In genomic region chr22:43263645-43264514, GRCh38 we compare ENCODE assay signal across 8 cellular contexts.
DNase-seq lines count a peak whose midpoint lies in the region; ATAC-seq and TF ChIP-seq lines count a peak whose summit lies in the region.

No MANE protein-coding gene starts in this region.

- ATAC-seq in GM18517 (IDR thresholded peaks at IDR 0.05; ENCODE audit: unreplicated experiment): peak; percentile 55
- peak; percentile 59 for ATAC-seq in HG02973 (IDR thresholded peaks at IDR 0.05; ENCODE audit: unreplicated experiment)

- no peaks in the 10 kb centered on the region for H3K36me3 Mint-ChIP-seq in progenitor cell of endocrine pancreas (ENCODE audit: insufficient read depth)

- peak; percentile 88 for DNase-seq in NOMO-1 treated with dmso at 0.1 percent for 144 hours (lab: John Stamatoyannopoulos, UW; ENCODE audit: unreplicated experiment)
- DNase-seq in activated T-cell treated with anti-CD3 and anti-CD28 coated beads, Interleukin-2, amount 50 U/mL, for 1 hour: peak; percentile 78
- peak; percentile 73 for DNase-seq in fibroblast of the aortic adventitia (ENCODE audit: low read depth)
- peak; percentile 52 for DNase-seq in skeletal muscle cell (ENCODE audit: low read depth)
- DNase-seq in amniotic stem cell (lab: John Stamatoyannopoulos, UW): no peak
- DNase-seq in progenitor cell of endocrine pancreas (ENCODE audit: low spot score, unreplicated experiment): no peak

- no peak overlapping the region for H3K4me3 Mint-ChIP-seq in progenitor cell of endocrine pancreas (ENCODE audit: low read depth)

- H3K27ac Mint-ChIP-seq in progenitor cell of endocrine pancreas: no peak overlapping the region

- H3K4me3 ChIP-seq in fibroblast of the aortic adventitia (ENCODE audit: low read depth, low read length): no peak overlapping the region
- no peak overlapping the region for H3K4me3 ChIP-seq in skeletal muscle cell (ENCODE audit: low read depth, low read length)

- peaks cover 45% of the 10 kb centered on the region for H3K27me3 Mint-ChIP-seq in progenitor cell of endocrine pancreas

- H3K9me3 Mint-ChIP-seq in progenitor cell of endocrine pancreas (ENCODE audit: low read depth): no peaks in the 10 kb centered on the region

- H3K4me1 Mint-ChIP-seq in progenitor cell of endocrine pancreas (ENCODE audit: low read depth): peaks cover 12% of the 10 kb centered on the region

- TF ChIP-seq CTCF in fibroblast of the aortic adventitia (IDR thresholded peaks at IDR 0.05; ENCODE audit: insufficient read depth, low read length) (no peak), progenitor cell of endocrine pancreas (IDR thresholded peaks at IDR 0.05; ENCODE audit: unreplicated experiment) (no peak)

Comparison
In these comparisons a context has a peak if more than half of its experiments do, and no peak if none do; other contexts are left out.
1. DNase-seq: peak in NOMO-1 treated with dmso at 0.1 percent for 144 hours (single experiment), activated T-cell treated with anti-CD3 and anti-CD28 coated beads, Interleukin-2, amount 50 U/mL, for 1 hour (single experiment), fibroblast of the aortic adventitia (single experiment) and skeletal muscle cell (single experiment); none in amniotic stem cell (single experiment) and progenitor cell of endocrine pancreas (single experiment).